ENCODE assay signal across 8 cellular contexts in the genomic region with DNA sequence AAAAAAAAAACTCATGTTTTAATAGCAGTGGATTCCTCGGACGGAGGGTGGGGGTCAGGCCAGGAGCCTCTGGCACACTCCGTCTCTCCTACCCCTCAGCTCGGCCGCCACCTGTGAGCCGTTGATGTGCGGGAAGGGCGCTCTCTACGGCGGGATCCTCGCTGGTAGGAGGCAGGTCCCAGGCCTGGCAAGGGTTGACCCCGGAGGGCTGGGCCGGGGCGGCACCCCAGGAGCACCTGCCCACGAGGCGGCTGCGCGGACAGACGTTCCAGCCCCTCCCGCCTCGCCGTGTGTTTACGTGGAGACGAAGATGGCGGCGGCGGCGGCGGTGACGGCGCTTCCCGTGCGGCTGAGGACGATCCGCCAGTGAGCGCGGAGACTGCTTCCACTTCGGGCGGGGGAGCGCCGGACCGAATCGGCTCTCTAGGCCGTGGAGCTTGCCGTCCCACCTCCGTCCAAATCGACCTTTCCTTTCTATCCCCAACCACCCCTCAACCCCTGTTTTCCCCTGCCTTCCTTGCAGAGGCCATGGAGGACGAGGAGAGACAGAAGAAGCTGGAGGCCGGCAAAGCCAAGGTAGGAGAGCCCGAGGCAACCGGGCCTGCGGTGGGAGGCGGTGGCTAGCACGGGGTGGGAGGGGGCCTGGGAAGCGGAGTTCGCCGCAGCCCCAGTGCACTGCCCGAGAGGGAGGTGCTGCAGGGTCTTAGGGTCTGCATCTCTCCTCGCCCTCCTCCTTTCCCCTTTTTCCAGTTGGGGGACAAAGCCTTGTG.
A peak's percentile ranks its signal among the peaks of the same experiment; 100 is the strongest.
DNase-seq lines count a peak whose midpoint lies in the region; ATAC-seq and TF ChIP-seq lines count a peak whose summit lies in the region.

A gene (plus strand): TSS at position 291 of the 770 bp plus-strand sequence. CDS start 238 bp downstream, at position 529.

- DNase-seq in D341Med (ENCODE audit: low spot score) (peak; percentile 91), HUDEP-2 (lab: John Stamatoyannopoulos, UW; ENCODE audit: unreplicated experiment in 76 of 76) (peak in 74 of 76 experiments; percentile 18 to 89 (median 75)), activated T-cell treated with anti-CD3 and anti-CD28 coated beads for 4 hours (peak; percentile 79), erythroblast (lab: John Stamatoyannopoulos, UW) (peak; percentile 90 to 93)
- DNase-seq in stimulated activated CD8-positive, alpha-beta memory T cell treated with anti-CD3 and anti-CD28 coated beads, Interleukin-7, amount 100 ng/mL, for 24 hours (ENCODE audit: low read depth), result peak; percentile 75

- H3F3A ChIP-seq in OCI-LY1 (ENCODE audit: insufficient read depth, low read length), result 0 out of 2 replicates have a peak, but pooled peaks cover 8% of the 10 kb centered on the region

- peak; percentile 72 for TF ChIP-seq POLR2A in erythroblast (IDR thresholded peaks at IDR 0.05; ENCODE audit: low read length)

- H3K9me2 ChIP-seq in OCI-LY1 (ENCODE audit: low read depth, low read length), result no peaks in the 10 kb centered on the region

- peak within 1 kb of the TSS; percentile 25; the same call in 1 of the 2 replicates for H2AFZ ChIP-seq in OCI-LY1 (ENCODE audit: low read length)

- no peaks in the 10 kb centered on the region for H3K36me3 ChIP-seq in OCI-LY1 (ENCODE audit: insufficient read depth, low read length)
- H3K36me3 ChIP-seq in muscle layer of colon (ENCODE audit: insufficient read depth, low read length), result no peaks in the 10 kb centered on the region

- H3K27ac ChIP-seq in OCI-LY1 (ENCODE audit: low read depth, low read length, poor library complexity, severe bottlenecking) (peak within 1 kb of the TSS; percentile 78), muscle layer of colon (ENCODE audit: low read depth, low read length) (peak within 1 kb of the TSS; percentile 92)

- H3K9me3 ChIP-seq in OCI-LY1 (ENCODE audit: low read length) (no peaks in the 10 kb centered on the region), muscle layer of colon (ENCODE audit: low read length) (no peaks in the 10 kb centered on the region)

- H4K20me1 ChIP-seq in OCI-LY1 (ENCODE audit: insufficient read depth, low read length), result no peaks in the 10 kb centered on the region

- peak within 1 kb of the TSS; percentile 77 for H3K9ac ChIP-seq in OCI-LY1 (ENCODE audit: low read length)
- peak within 1 kb of the TSS; percentile 79 for H3K9ac ChIP-seq in muscle layer of colon (ENCODE audit: low read length)

- peak; percentile 96 for ATAC-seq in GM21381 (IDR thresholded peaks at IDR 0.05; ENCODE audit: unreplicated experiment)

- peak within 1 kb of the TSS; percentile 72 for H3K4me3 ChIP-seq in OCI-LY1 (ENCODE audit: low read depth, low read length, poor library complexity, severe bottlenecking)
- peak within 1 kb of the TSS; percentile 85 to 88 for H3K4me3 ChIP-seq in muscle layer of colon (ENCODE audit: low read depth in 1 of 2, low read length in 2 of 2)

- TF ChIP-seq CTCF in OCI-LY1 (IDR thresholded peaks at IDR 0.05; ENCODE audit: low read length), result no peak

- no peaks in the 10 kb centered on the region for H3K27me3 ChIP-seq in OCI-LY1 (ENCODE audit: insufficient read depth, low read length)
- no peaks in the 10 kb centered on the region for H3K27me3 ChIP-seq in muscle layer of colon (ENCODE audit: control insufficient read depth in 1 of 2, insufficient read depth in 2 of 2, low read length in 2 of 2)

- H3K4me1 ChIP-seq in OCI-LY1 (ENCODE audit: insufficient read depth, low read length, severe bottlenecking) (peaks cover 40% of the 10 kb centered on the region), muscle layer of colon (ENCODE audit: insufficient read depth, low read length) (peaks cover 15% of the 10 kb centered on the region)

- H3K4me2 ChIP-seq in OCI-LY1 (ENCODE audit: low read length), result peak within 1 kb of the TSS; percentile 84

- H3K79me2 ChIP-seq in OCI-LY1 (ENCODE audit: insufficient read depth, low read length), result peaks cover 43% of the 10 kb centered on the region

Comparison
In these comparisons a context has a peak if more than half of its experiments do, and no peak if none do; other contexts are left out.
1. Peak in every context shown above with its lines: DNase-seq, ATAC-seq, H3K4me3 ChIP-seq and H3K27ac ChIP-seq.